Comparison of ENCODE assay signal across 1 cellular context in the genomic region with DNA sequence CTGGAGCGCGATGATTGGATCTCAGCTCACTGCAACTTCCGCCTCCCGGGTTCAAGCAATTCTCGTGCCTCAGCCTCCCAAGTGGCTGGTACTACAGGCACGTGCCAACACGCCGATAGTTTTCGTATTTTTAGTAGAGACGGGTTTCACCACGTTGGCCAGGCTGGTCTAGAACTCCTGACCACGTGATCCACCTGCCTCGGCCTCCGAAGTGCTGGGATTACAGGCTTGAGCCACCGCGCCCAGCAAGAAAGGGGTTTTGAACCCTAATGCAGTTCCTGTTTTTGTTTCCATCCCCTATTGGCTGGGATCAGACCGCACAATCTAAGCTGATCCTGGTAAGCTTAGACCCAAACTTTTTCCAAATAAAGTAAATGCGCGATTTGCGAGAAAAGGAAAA.
TF ChIP-seq lines count a peak whose summit lies in the region.

No MANE protein-coding gene starts in this region.

TF ChIP-seq in K562, 482 proteins besides CTCF, POLR2A, EP300 and RAD21 (continued from another document):
- TF ChIP-seq, protein P1, sequence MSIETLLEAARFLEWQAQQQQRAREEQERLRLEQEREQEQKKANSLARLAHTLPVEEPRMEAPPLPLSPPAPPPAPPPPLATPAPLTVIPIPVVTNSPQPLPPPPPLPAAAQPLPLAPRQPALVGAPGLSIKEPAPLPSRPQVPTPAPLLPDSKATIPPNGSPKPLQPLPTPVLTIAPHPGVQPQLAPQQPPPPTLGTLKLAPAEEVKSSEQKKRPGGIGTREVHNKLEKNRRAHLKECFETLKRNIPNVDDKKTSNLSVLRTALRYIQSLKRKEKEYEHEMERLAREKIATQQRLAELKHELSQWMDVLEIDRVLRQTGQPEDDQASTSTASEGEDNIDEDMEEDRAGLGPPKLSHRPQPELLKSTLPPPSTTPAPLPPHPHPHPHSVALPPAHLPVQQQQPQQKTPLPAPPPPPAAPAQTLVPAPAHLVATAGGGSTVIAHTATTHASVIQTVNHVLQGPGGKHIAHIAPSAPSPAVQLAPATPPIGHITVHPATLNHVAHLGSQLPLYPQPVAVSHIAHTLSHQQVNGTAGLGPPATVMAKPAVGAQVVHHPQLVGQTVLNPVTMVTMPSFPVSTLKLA (conservative IDR thresholded peaks at IDR 0.05) = peak in 1 of 2 experiments; percentile 44; a peak in 1 of 4 replicates
- 0 out of 4 replicates have a peak, but pooled peaks of 1 of the 2 experiments have one; percentile 40 for TF ChIP-seq HDAC1 (IDR thresholded peaks at IDR 0.05)
- TF ChIP-seq, protein P2, sequence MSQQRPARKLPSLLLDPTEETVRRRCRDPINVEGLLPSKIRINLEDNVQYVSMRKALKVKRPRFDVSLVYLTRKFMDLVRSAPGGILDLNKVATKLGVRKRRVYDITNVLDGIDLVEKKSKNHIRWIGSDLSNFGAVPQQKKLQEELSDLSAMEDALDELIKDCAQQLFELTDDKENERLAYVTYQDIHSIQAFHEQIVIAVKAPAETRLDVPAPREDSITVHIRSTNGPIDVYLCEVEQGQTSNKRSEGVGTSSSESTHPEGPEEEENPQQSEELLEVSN (IDR thresholded peaks at IDR 0.05; ENCODE audit: borderline replicate concordance in 1 of 2, extremely low read depth in 1 of 2, insufficient read depth in 1 of 2, insufficient read length in 1 of 2, low read depth in 1 of 2, low read length in 1 of 2, poor library complexity in 1 of 2, severe bottlenecking in 1 of 2) = peak in 1 of 2 experiments; percentile 14
- TF ChIP-seq POLR2B (IDR thresholded peaks at IDR 0.05; ENCODE audit: low read depth, partially characterized antibody) = peak; percentile 22
- TF ChIP-seq TOE1 (IDR thresholded peaks at IDR 0.05; ENCODE audit: borderline replicate concordance) = peak; percentile 63; the same call in 1 of the 2 replicates
- no peak for TF ChIP-seq TOE1 (CRISPR knock-in tag; IDR thresholded peaks at IDR 0.05; ENCODE audit: borderline replicate concordance, low read depth)
- TF ChIP-seq ZNF224 (CRISPR knock-in tag; IDR thresholded peaks at IDR 0.05) = no peak
- no peak for TF ChIP-seq ZNF507 (tag; conservative IDR thresholded peaks at IDR 0.05)
- TF ChIP-seq EP400 (IDR thresholded peaks at IDR 0.05) = peak; percentile 40; the same call in 1 of the 2 replicates
- peak; percentile 86 for TF ChIP-seq L3MBTL2 (IDR thresholded peaks at IDR 0.05)
- TF ChIP-seq SP1 (CRISPR knock-in tag; IDR thresholded peaks at IDR 0.05) = no peak
- no peak for TF ChIP-seq SUPT5H (IDR thresholded peaks at IDR 0.05)
- no peak for TF ChIP-seq BACH1 (tag; IDR thresholded peaks at IDR 0.05)
- TF ChIP-seq, protein P3, sequence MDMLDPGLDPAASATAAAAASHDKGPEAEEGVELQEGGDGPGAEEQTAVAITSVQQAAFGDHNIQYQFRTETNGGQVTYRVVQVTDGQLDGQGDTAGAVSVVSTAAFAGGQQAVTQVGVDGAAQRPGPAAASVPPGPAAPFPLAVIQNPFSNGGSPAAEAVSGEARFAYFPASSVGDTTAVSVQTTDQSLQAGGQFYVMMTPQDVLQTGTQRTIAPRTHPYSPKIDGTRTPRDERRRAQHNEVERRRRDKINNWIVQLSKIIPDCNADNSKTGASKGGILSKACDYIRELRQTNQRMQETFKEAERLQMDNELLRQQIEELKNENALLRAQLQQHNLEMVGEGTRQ (CRISPR knock-in tag; IDR thresholded peaks at IDR 0.05) = peak; percentile 70
- no peak for TF ChIP-seq ZFP30 (CRISPR knock-in tag; IDR thresholded peaks at IDR 0.05; ENCODE audit: borderline replicate concordance)
- TF ChIP-seq, protein P4, sequence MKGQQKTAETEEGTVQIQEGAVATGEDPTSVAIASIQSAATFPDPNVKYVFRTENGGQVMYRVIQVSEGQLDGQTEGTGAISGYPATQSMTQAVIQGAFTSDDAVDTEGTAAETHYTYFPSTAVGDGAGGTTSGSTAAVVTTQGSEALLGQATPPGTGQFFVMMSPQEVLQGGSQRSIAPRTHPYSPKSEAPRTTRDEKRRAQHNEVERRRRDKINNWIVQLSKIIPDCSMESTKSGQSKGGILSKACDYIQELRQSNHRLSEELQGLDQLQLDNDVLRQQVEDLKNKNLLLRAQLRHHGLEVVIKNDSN (CRISPR knock-in tag; IDR thresholded peaks at IDR 0.05) = peak; percentile 71
